Comparison of ENCODE assay signal across 27 cellular contexts in genomic region chr15:32901192-32901591, GRCh38.
"Had no signal": no experiment of that assay in that cellular context is flagged by ENCODE, and none has a peak within 500 bp of the region (broad histone marks: within the 10 kb centered on the region; RNA-seq: fewer than 3 reads in every experiment).

No MANE protein-coding gene starts in this region.

- FAIRE-seq: urothelium cell line had no signal

- H3K36me3 ChIP-seq: suprapubic skin, thoracic aorta, thyroid gland, tibial nerve, uterus, vagina had no signal

- H3K27ac ChIP-seq: stomach, suprapubic skin, testis, thoracic aorta, thyroid gland, tibial artery, tibial nerve, transverse colon, upper lobe of left lung, upper lobe of right lung, uterus, vagina had no signal

- H3K27me3 ChIP-seq: stomach, suprapubic skin, testis, thyroid gland, tibial artery, tibial nerve, transverse colon, upper lobe of left lung, upper lobe of right lung, uterus, vagina had no signal

- H3K4me3 ChIP-seq: stomach, suprapubic skin, testis, thoracic aorta, thyroid gland, tibial artery, tibial nerve, transverse colon, upper lobe of left lung, upper lobe of right lung, uterus, vagina had no signal

- H3K9me3 ChIP-seq: stomach, suprapubic skin, testis, thoracic aorta, thyroid gland, tibial artery, tibial nerve, transverse colon, upper lobe of left lung, upper lobe of right lung, uterus, vagina had no signal

- DNase-seq: stimulated activated CD4-positive, alpha-beta T cell treated with anti-CD3 and anti-CD28 coated beads, Interleukin-2, amount 100 ng/mL, for 48 hours; stimulated activated CD4-positive, alpha-beta T cell treated with anti-CD3 and anti-CD28 coated beads, Interleukin-4, amount 100 ng/mL, for 1 hour; stimulated activated CD4-positive, alpha-beta T cell treated with anti-CD3 and anti-CD28 coated beads, Interleukin-4, amount 100 ng/mL, for 24 hours; stimulated activated CD4-positive, alpha-beta T cell treated with anti-CD3 and anti-CD28 coated beads, Interleukin-4, amount 100 ng/mL, for 4 hours; stimulated activated CD8-positive, alpha-beta memory T cell treated with anti-CD3 and anti-CD28 coated beads, Interleukin-4, amount 100 ng/mL, for 48 hours; stimulated activated naive B cell treated with anti-CD40 and anti-IgM and Interleukin-4, amounts not matched to agents 10 μg/mL and 1 μg/mL and 100 μg/mL, for 72 hours; stimulated activated naive CD4-positive, alpha-beta T cell; stimulated activated naive CD4-positive, alpha-beta T cell treated with Interleukin-2 at 50 U/mL for 16 hours; stimulated activated naive CD8-positive, alpha-beta T cell treated with anti-CD3 and anti-CD28 coated beads, Interleukin-15, amount 100 ng/mL, for 72 hours; stimulated activated naive CD8-positive, alpha-beta T cell treated with anti-CD3 and anti-CD28 coated beads, Interleukin-15, Interleukin-2, amounts not matched to agents 100 U/mL and 50 U/mL, for 24 hours; stomach; substantia nigra; testis; thyroid gland; tibial artery; transverse colon; trophoblast cell; upper lobe of left lung; upper lobe of right lung; uterus had no signal

- H3K4me1 ChIP-seq: stomach, suprapubic skin, testis, thyroid gland, tibial artery, upper lobe of left lung, upper lobe of right lung, uterus, vagina had no signal

- ATAC-seq: stimulated activated effector memory CD8-positive, alpha-beta T cell treated with anti-CD3 and anti-CD28 coated beads, Interleukin-12 subunit alpha, Interleukin-12 subunit beta, amount 100 ng/mL, for 72 hours; stimulated activated memory B cell treated with anti-CD40 and anti-IgM and Interleukin-4, amounts not matched to agents 10 μg/mL and 1 μg/mL and 100 μg/mL, for 72 hours; stimulated activated naive B cell treated with anti-CD40 and anti-IgM and Interleukin-4, amounts not matched to agents 10 μg/mL and 1 μg/mL and 100 μg/mL, for 72 hours; stimulated activated naive CD8-positive, alpha-beta T cell treated with anti-CD3 and anti-CD28 coated beads, Interleukin-15, amount 100 ng/mL, for 72 hours; stimulated activated naive CD8-positive, alpha-beta T cell treated with anti-CD3 and anti-CD28 coated beads, Interleukin-15, Interleukin-2, amounts not matched to agents 100 U/mL and 50 U/mL, for 24 hours; upper lobe of right lung had no signal
